In genomic region chr6:41895300-41896233, GRCh38 we compare ENCODE assay signal across 8 cellular contexts. TPM values are rescaled to one million over a fixed set of nuclear protein-coding genes. Genes with fewer than 3 reads are reported as not detected.
A peak's percentile ranks its signal among the peaks of the same experiment; 100 is the strongest.
DNase-seq lines count a peak whose midpoint lies in the region; ATAC-seq and TF ChIP-seq lines count a peak whose summit lies in the region.

Gene USP49, minus strand, starts transcription at chr6:41895375. Its CDS starts 88,392 bp downstream, at chr6:41806983.

- peaks cover 8% of the 10 kb centered on the region for H3F3A ChIP-seq in SK-N-SH (replicated peaks; ENCODE audit: insufficient read depth)

- CTCF ChIA-PET in SK-N-SH (lab: Yijun Ruan, JAX): interaction anchor here (0.6 to 1.9 kb wide), 5 partner anchors 12 to 177 kb away, joined by 3 to 13 read pairs (median 5); partner anchors contain the start of genes BYSL, MED20 and TOMM6

- intact Hi-C loops in Right ventricle myocardium superior (cut with DNase I): loop anchor here (10.0 kb wide), 1 partner anchor 101 kb away; no protein-coding TSS in a partner anchor

- H3K36me3 ChIP-seq in SK-N-SH (replicated peaks in 1 of 2; ENCODE audit: control insufficient read depth in 1 of 2, insufficient read depth in 2 of 2, low read length in 1 of 2) (peaks cover 0 to 2% of the 10 kb centered on the region in 2 experiments), parathyroid adenoma (ENCODE audit: control insufficient read depth, insufficient read depth, low read length) (no peaks in the 10 kb centered on the region), tibial nerve (peaks cover 0 to 7% (median 0%) of the 10 kb centered on the region in 3 donors)

- H4K20me1 ChIP-seq in SK-N-SH (ENCODE audit: insufficient read depth): no peaks in the 10 kb centered on the region

- TF ChIP-seq CTCF in SK-N-SH (IDR thresholded peaks at IDR 0.05) (no peak), parathyroid adenoma (IDR thresholded peaks at IDR 0.05) (no peak), tibial nerve (IDR thresholded peaks at IDR 0.05) (peak in 1 of 5 experiments; percentile 26)

- H3K36me3 Mint-ChIP-seq in activated naive CD4-positive, alpha-beta T cell treated with anti-CD3 and anti-CD28 coated beads, Interleukin-2, amount 50 U/mL, for 72 hours: no peaks in the 10 kb centered on the region

- H3K4me1 ChIP-seq in SK-N-SH (ENCODE audit: control insufficient read depth in 1 of 2, insufficient read depth in 2 of 2, low read depth in 1 of 2, low read length in 1 of 2): peaks cover 5 to 12% of the 10 kb centered on the region in 2 experiments; a peak in 2 of 4 replicates
- H3K4me1 ChIP-seq in parathyroid adenoma: peaks cover 10% of the 10 kb centered on the region
- peaks cover 0 to 27% (median 17%) of the 10 kb centered on the region in 4 donors for H3K4me1 ChIP-seq in tibial nerve

- no peaks in the 10 kb centered on the region for H3K9me2 ChIP-seq in SK-N-SH

- peak within 1 kb of the TSS; percentile 88 for H3K4me2 ChIP-seq in SK-N-SH
- H3K4me2 ChIP-seq in parathyroid adenoma (ENCODE audit: low read length): peak within 1 kb of the TSS; percentile 91

- WGBS in SK-N-SH (ENCODE audit: low lambda C conversion rate): 1% methylated on average over 35 of the region's 55 CpGs
- 0 to 1% methylated on average over 28 to 43 of the region's 55 CpGs for WGBS in tibial nerve, 2 donors

- H3K4me3 ChIP-seq in SK-N-SH (ENCODE audit: low read depth in 2 of 2, low read length in 1 of 2) (peak within 1 kb of the TSS; percentile 83 to 94), parathyroid adenoma (ENCODE audit: low read depth, low read length) (peak within 1 kb of the TSS; percentile 83), tibial nerve (peak within 1 kb of the TSS; percentile 46 to 97 (median 83))

- no peak for TF ChIP-seq RAD21 in SK-N-SH (IDR thresholded peaks at IDR 0.05; ENCODE audit: low read length)

- TF ChIP-seq POLR2A in GM10847 (IDR thresholded peaks at IDR 0.05; ENCODE audit: extremely low read depth, insufficient read length): peak; percentile 45
- TF ChIP-seq POLR2A in tibial nerve (IDR thresholded peaks at IDR 0.05): no peak

- TF ChIP-seq EP300 in SK-N-SH (IDR thresholded peaks at IDR 0.05; ENCODE audit: borderline replicate concordance in 1 of 2, low read depth in 1 of 2, low read length in 1 of 2): no peak
- TF ChIP-seq EP300 in tibial nerve (IDR thresholded peaks at IDR 0.05): peak; percentile 33 to 74

- peak within 1 kb of the TSS in 1 of 2 donors; percentile 95 for H3K27ac Mint-ChIP-seq in activated naive CD4-positive, alpha-beta T cell treated with anti-CD3 and anti-CD28 coated beads, Interleukin-2, amount 50 U/mL, for 72 hours

- H3K27ac ChIP-seq in SK-N-SH (ENCODE audit: low read depth in 2 of 2, low read length in 1 of 2) (peak within 1 kb of the TSS; percentile 79 to 82), parathyroid adenoma (peak within 1 kb of the TSS; percentile 68), tibial nerve (peak within 1 kb of the TSS; percentile 10 to 90 (median 82))

- no peaks in the 10 kb centered on the region for H3K27me3 ChIP-seq in SK-N-SH (ENCODE audit: insufficient read depth)
- no peaks in the 10 kb centered on the region for H3K27me3 ChIP-seq in parathyroid adenoma (ENCODE audit: control insufficient read depth, insufficient read depth, low read length)
- H3K27me3 ChIP-seq in tibial nerve: no peaks in the 10 kb centered on the region

- POLR2A ChIA-PET in SK-N-SH (lab: Yijun Ruan, JAX): interaction anchor here (0.7 kb wide), 1 partner anchor 25 kb away, joined by 3 read pairs; the partner anchor contains the start of genes BYSL and MED20

- DNase-seq in NCI-H1092 treated with DMSO at 0.1 percent for 48 hours (lab: John Stamatoyannopoulos, UW): peak; percentile 81
- peak; percentile 97 for DNase-seq in SK-N-SH
- DNase-seq in activated naive CD4-positive, alpha-beta T cell treated with anti-CD3 and anti-CD28 coated beads, Interleukin-2, amount 50 U/mL, for 72 hours (ENCODE audit: low spot score in 2 of 2): peak; percentile 84 to 92
- peak; percentile 93 for DNase-seq in Right ventricle myocardium superior
- DNase-seq in tibial nerve (ENCODE audit: low spot score in 2 of 2): peak; percentile 83 to 86

- no peaks in the 10 kb centered on the region for H3K9me3 Mint-ChIP-seq in activated naive CD4-positive, alpha-beta T cell treated with anti-CD3 and anti-CD28 coated beads, Interleukin-2, amount 50 U/mL, for 72 hours

- H3K9ac ChIP-seq in SK-N-SH (peak within 1 kb of the TSS; percentile 77), parathyroid adenoma (peak within 1 kb of the TSS; percentile 62)

- H2AFZ ChIP-seq in SK-N-SH (ENCODE audit: low read depth): peak within 1 kb of the TSS; percentile 90
- H2AFZ ChIP-seq in parathyroid adenoma: peak within 1 kb of the TSS; percentile 89

- ATAC-seq in HG02623 (IDR thresholded peaks at IDR 0.05; ENCODE audit: unreplicated experiment) (peak; percentile 81), Right ventricle myocardium superior (ENCODE audit: poor library complexity) (peak; percentile 100)
- ATAC-seq in activated naive CD4-positive, alpha-beta T cell treated with anti-CD3 and anti-CD28 coated beads, Interleukin-2, amount 50 U/mL, for 72 hours: peak; percentile 93 to 97

- H3K79me2 ChIP-seq in SK-N-SH (ENCODE audit: insufficient read depth) (peaks cover 3% of the 10 kb centered on the region; the same call in 1 of the 2 replicates), parathyroid adenoma (no peaks in the 10 kb centered on the region)

- H3K9me3 ChIP-seq in SK-N-SH (no peaks in the 10 kb centered on the region), parathyroid adenoma (ENCODE audit: control insufficient read depth, low read length) (no peaks in the 10 kb centered on the region), tibial nerve (no peaks in the 10 kb centered on the region)

TF ChIP-seq in SK-N-SH, 30 proteins besides CTCF, POLR2A, EP300 and RAD21 (continues in another document):
- TF ChIP-seq USF2 (IDR thresholded peaks at IDR 0.05; ENCODE audit: borderline replicate concordance, low read depth, low read length): 0 out of 2 replicates have a peak, but pooled peaks have one; percentile 18
- TF ChIP-seq EZH2phosphoT487 (IDR thresholded peaks at IDR 0.05; ENCODE audit: borderline replicate concordance, low read depth): no peak
- no peak for TF ChIP-seq YY1 (IDR thresholded peaks at IDR 0.05; ENCODE audit: low read depth)
- no peak for TF ChIP-seq TEAD4 (IDR thresholded peaks at IDR 0.05; ENCODE audit: borderline replicate concordance, insufficient read depth)
- no peak for TF ChIP-seq JUND (IDR thresholded peaks at IDR 0.05)
- TF ChIP-seq IRF3 (IDR thresholded peaks at IDR 0.05; ENCODE audit: low read depth, low read length): no peak
- peak; percentile 92 for TF ChIP-seq MAX (IDR thresholded peaks at IDR 0.05; ENCODE audit: low read depth)
- TF ChIP-seq MXI1 (IDR thresholded peaks at IDR 0.05; ENCODE audit: low read depth, low read length): peak; percentile 92
- TF ChIP-seq RXRA (IDR thresholded peaks at IDR 0.05; ENCODE audit: borderline replicate concordance, low read depth): no peak
- no peak; the same call in 1 of the 2 replicates for TF ChIP-seq TCF12 (IDR thresholded peaks at IDR 0.05)
- TF ChIP-seq TAF1 (IDR thresholded peaks at IDR 0.05; ENCODE audit: borderline replicate concordance, low read depth, low read length): peak; percentile 34; the same call in 1 of the 2 replicates
- TF ChIP-seq NRF1 (IDR thresholded peaks at IDR 0.05; ENCODE audit: low read depth, low read length): no peak
- TF ChIP-seq FOXJ3 (CRISPR knock-in tag; IDR thresholded peaks at IDR 0.05): no peak
- no peak for TF ChIP-seq FOSL2 (IDR thresholded peaks at IDR 0.05; ENCODE audit: borderline replicate concordance, low read depth)
- peak; percentile 29 for TF ChIP-seq CHD2 (IDR thresholded peaks at IDR 0.05; ENCODE audit: low read length, partially characterized antibody)
- TF ChIP-seq GABPA (IDR thresholded peaks at IDR 0.05; ENCODE audit: low read depth): no peak
- no peak for TF ChIP-seq SMC3 (IDR thresholded peaks at IDR 0.05; ENCODE audit: low read depth, low read length)
- peak; percentile 58; the same call in 1 of the 2 replicates for TF ChIP-seq SIN3A (IDR thresholded peaks at IDR 0.05; ENCODE audit: borderline replicate concordance, low read depth, low read length)

RNA-seq across cellular contexts. Expression of gene USP49, which starts in this region (rescaled TPM):
- polyA plus RNA-seq in SK-N-SH (2012; rRNA removed): 2.4 and 3.7 TPM in 2 replicates
- polyA plus RNA-seq in SK-N-SH (2012; cell fraction: cytosol; rRNA removed): 1.2 and 1.4 TPM in 2 replicates
- 13.1 and 13.5 TPM in 2 replicates for polyA plus RNA-seq in SK-N-SH (2012; cell fraction: nucleus; rRNA removed)
- total RNA-seq in activated naive CD4-positive, alpha-beta T cell treated with anti-CD3 and anti-CD28 coated beads, Interleukin-2, amount 50 U/mL, for 72 hours: 10 to 100 TPM in 1 of 2 donors, 1 to 10 TPM in 1; 8.3 to 16.7 TPM
- total RNA-seq in Right ventricle myocardium superior (1.2 TPM), tibial nerve (10 to 100 TPM in 1 of 4 donors, 1 to 10 TPM in 3; 6.5 to 13.8 (median 8.8) TPM)

Comparison
In these comparisons a context has a peak if more than half of its experiments do, and no peak if none do; other contexts are left out.
1. Peak in every context shown above with its lines: DNase-seq, ATAC-seq, H3K4me3 ChIP-seq and H3K27ac ChIP-seq.